15 cellular contexts compared by ENCODE assay signal in genomic region chr2:84719434-84719833, GRCh38.
A peak's percentile ranks its signal among the peaks of the same experiment; 100 is the strongest.
DNase-seq lines count a peak whose midpoint lies in the region; ATAC-seq and TF ChIP-seq lines count a peak whose summit lies in the region.
"Had no signal": no experiment of that assay in that cellular context is flagged by ENCODE, and none has a peak within 500 bp of the region (broad histone marks: within the 10 kb centered on the region; RNA-seq: fewer than 3 reads in every experiment).

No MANE protein-coding gene starts in this region.

- H3K9me3 ChIP-seq in right lobe of liver: no peaks in the 10 kb centered on the region
- H3K9me3 ChIP-seq: BLaER1 had no signal

- no peaks in the 10 kb centered on the region for H3K27me3 ChIP-seq in right lobe of liver
- H3K27me3 ChIP-seq: BLaER1 had no signal

- WGBS in right lobe of liver (ENCODE audit: insufficient coverage, low coverage, low lambda C conversion rate, missing lambda C conversion rate): 93% methylated on average over 6 of the region's 6 CpGs

- H3K9me3 Mint-ChIP-seq in T-helper 2 cell treated with Interferon-gamma antibody and Interleukin-4, amounts not matched to agents 5 μg/mL and 100 μg/mL, for 36 hours: no peaks in the 10 kb centered on the region

- peaks cover 16% of the 10 kb centered on the region for H3K4me1 Mint-ChIP-seq in T-helper 2 cell treated with Interferon-gamma antibody and Interleukin-4, amounts not matched to agents 5 μg/mL and 100 μg/mL, for 36 hours (ENCODE audit: low read depth)

- in situ Hi-C loops in SK-MEL-5 (cut with HindIII; ENCODE audit: low pct_unique_long_range_greater_than_20kb, low sequenced_read_pairs): no loop called here

- H3K27ac Mint-ChIP-seq in T-helper 2 cell treated with Interferon-gamma antibody and Interleukin-4, amounts not matched to agents 5 μg/mL and 100 μg/mL, for 36 hours: peak overlapping the region; percentile 73

- H3K36me3 Mint-ChIP-seq in T-helper 2 cell treated with Interferon-gamma antibody and Interleukin-4, amounts not matched to agents 5 μg/mL and 100 μg/mL, for 36 hours (ENCODE audit: low read depth): no peaks in the 10 kb centered on the region

- no peak overlapping the region for H3K27ac ChIP-seq in right lobe of liver
- H3K27ac ChIP-seq: 22Rv1, BLaER1 had no signal

- no peak for TF ChIP-seq POLR2A in right lobe of liver (IDR thresholded peaks at IDR 0.05)

- no peak for DNase-seq in T-helper 2 cell treated with Interferon-gamma antibody and Interleukin-4, amounts not matched to agents 5 μg/mL and 100 μg/mL, for 36 hours (ENCODE audit: low spot score)
- DNase-seq in T-helper 2 cell (no peak), SK-MEL-5 (ENCODE audit: low read depth, low spot score) (peak; percentile 12), right lobe of liver (no peak)
- peak; percentile 19 for DNase-seq in activated naive CD4-positive, alpha-beta T cell treated with anti-CD3 and anti-CD28 coated beads, Interleukin-2, amount 50 U/mL, for 16 hours
- no peak for DNase-seq in stimulated activated naive CD8-positive, alpha-beta T cell treated with anti-CD3 and anti-CD28 coated beads, Interleukin-15, Interleukin-2, amounts not matched to agents 100 U/mL and 50 U/mL, for 24 hours
- DNase-seq in activated CD8-positive, alpha-beta memory T cell treated with anti-CD3 and anti-CD28 coated beads, Interleukin-2, amount 50 U/mL, for 4 hours: no peak
- DNase-seq: EL; NCI-H146; NCI-H2081 treated with DMSO at 0.1 percent for 48 hours; NCI-H526; NK-92 treated with Interleukin-12 subunit alpha and Interleukin-12 subunit beta, amount 100 ng/mL, for 24 hours had no signal

- peak; percentile 36 for ATAC-seq in stimulated activated naive CD8-positive, alpha-beta T cell treated with anti-CD3 and anti-CD28 coated beads, Interleukin-15, Interleukin-2, amounts not matched to agents 100 U/mL and 50 U/mL, for 24 hours
- ATAC-seq in right lobe of liver (no peak), GM19035 (IDR thresholded peaks at IDR 0.05; ENCODE audit: unreplicated experiment) (no peak)

- H3K4me1 ChIP-seq in right lobe of liver: no peaks in the 10 kb centered on the region
- H3K4me1 ChIP-seq: BLaER1 had no signal

- H3K27me3 Mint-ChIP-seq in T-helper 2 cell treated with Interferon-gamma antibody and Interleukin-4, amounts not matched to agents 5 μg/mL and 100 μg/mL, for 36 hours (ENCODE audit: low read depth): peaks cover 3% of the 10 kb centered on the region

- no peaks in the 10 kb centered on the region for H3K36me3 ChIP-seq in right lobe of liver
- H3K36me3 ChIP-seq: BLaER1 had no signal

- H3K4me3 ChIP-seq in right lobe of liver: no peak overlapping the region
- H3K4me3 ChIP-seq: BLaER1 had no signal

- TF ChIP-seq CTCF in right lobe of liver (IDR thresholded peaks at IDR 0.05): no peak

- H3K4me3 Mint-ChIP-seq in T-helper 2 cell treated with Interferon-gamma antibody and Interleukin-4, amounts not matched to agents 5 μg/mL and 100 μg/mL, for 36 hours: peak overlapping the region; percentile 75

- intact Hi-C loops in right lobe of liver (cut with DNase I): no loop called here

Comparison
In these comparisons a context has a peak if more than half of its experiments do, and no peak if none do; other contexts are left out.
1. DNase-seq: peak in SK-MEL-5 (single experiment) and activated naive CD4-positive, alpha-beta T cell treated with anti-CD3 and anti-CD28 coated beads, Interleukin-2, amount 50 U/mL, for 16 hours (single experiment); none in T-helper 2 cell treated with Interferon-gamma antibody and Interleukin-4, amounts not matched to agents 5 μg/mL and 100 μg/mL, for 36 hours (single experiment), T-helper 2 cell (0 of 5), stimulated activated naive CD8-positive, alpha-beta T cell treated with anti-CD3 and anti-CD28 coated beads, Interleukin-15, Interleukin-2, amounts not matched to agents 100 U/mL and 50 U/mL, for 24 hours (single experiment), activated CD8-positive, alpha-beta memory T cell treated with anti-CD3 and anti-CD28 coated beads, Interleukin-2, amount 50 U/mL, for 4 hours (single experiment) and right lobe of liver (0 of 3).